Comparison of ENCODE assay signal across 9 cellular contexts in genomic region chr7:130994378-130995115, GRCh38.
A peak's percentile ranks its signal among the peaks of the same experiment; 100 is the strongest.
DNase-seq lines count a peak whose midpoint lies in the region; ATAC-seq lines count a peak whose summit lies in the region.
"Had no signal": no experiment of that assay in that cellular context is flagged by ENCODE, and none has a peak within 500 bp of the region (broad histone marks: within the 10 kb centered on the region; RNA-seq: fewer than 3 reads in every experiment).

No MANE protein-coding gene starts in this region.

- H3K9me3 Mint-ChIP-seq in IgD-negative memory B cell: no peaks in the 10 kb centered on the region
- no peaks in the 10 kb centered on the region for H3K9me3 Mint-ChIP-seq in stimulated activated memory B cell treated with anti-CD40 and anti-IgM and Interleukin-4, amounts not matched to agents 10 μg/mL and 1 μg/mL and 100 μg/mL, for 72 hours

- peaks cover 4% of the 10 kb centered on the region for H3K36me3 Mint-ChIP-seq in IgD-negative memory B cell
- peaks cover 23% of the 10 kb centered on the region for H3K36me3 Mint-ChIP-seq in stimulated activated memory B cell treated with anti-CD40 and anti-IgM and Interleukin-4, amounts not matched to agents 10 μg/mL and 1 μg/mL and 100 μg/mL, for 72 hours

- H3K27me3 Mint-ChIP-seq in IgD-negative memory B cell: no peaks in the 10 kb centered on the region
- H3K27me3 Mint-ChIP-seq in stimulated activated memory B cell treated with anti-CD40 and anti-IgM and Interleukin-4, amounts not matched to agents 10 μg/mL and 1 μg/mL and 100 μg/mL, for 72 hours: no peaks in the 10 kb centered on the region

- H3K27ac ChIP-seq in angular gyrus (ENCODE audit: low read depth, low read length): peak overlapping the region; percentile 93

- peak overlapping the region; percentile 73 to 88 (median 85) for H3K27ac Mint-ChIP-seq in IgD-negative memory B cell
- peak overlapping the region; percentile 65 for H3K27ac Mint-ChIP-seq in stimulated activated memory B cell treated with anti-CD40 and anti-IgM and Interleukin-4, amounts not matched to agents 10 μg/mL and 1 μg/mL and 100 μg/mL, for 72 hours

- H3K4me3 Mint-ChIP-seq in IgD-negative memory B cell: peak overlapping the region in 3 of 4 donors; percentile 9 to 19 (median 11)
- no peak overlapping the region for H3K4me3 Mint-ChIP-seq in stimulated activated memory B cell treated with anti-CD40 and anti-IgM and Interleukin-4, amounts not matched to agents 10 μg/mL and 1 μg/mL and 100 μg/mL, for 72 hours

- peak; percentile 77 for ATAC-seq in left lobe of liver
- no peak for ATAC-seq in stimulated activated memory B cell treated with anti-CD40 and anti-IgM and Interleukin-4, amounts not matched to agents 10 μg/mL and 1 μg/mL and 100 μg/mL, for 72 hours
- no peak for ATAC-seq in GM21786 (IDR thresholded peaks at IDR 0.05; ENCODE audit: unreplicated experiment)
- no peak for ATAC-seq in HG03457 (IDR thresholded peaks at IDR 0.05; ENCODE audit: unreplicated experiment)

- peak; percentile 74 for DNase-seq in left lobe of liver (ENCODE audit: low spot score)
- no peak for DNase-seq in iPS-NIHi7 (ENCODE audit: extremely low spot score)
- no peak for DNase-seq in cortex of kidney (lab: John Stamatoyannopoulos, UW)
- DNase-seq: central memory CD4-positive, alpha-beta T cell had no signal

- H3K4me1 Mint-ChIP-seq in IgD-negative memory B cell: peaks cover 45 to 70% (median 62%) of the 10 kb centered on the region in 3 donors
- H3K4me1 Mint-ChIP-seq in stimulated activated memory B cell treated with anti-CD40 and anti-IgM and Interleukin-4, amounts not matched to agents 10 μg/mL and 1 μg/mL and 100 μg/mL, for 72 hours: peaks cover 68% of the 10 kb centered on the region
